29 cellular contexts compared by ENCODE assay signal in genomic region chr18:4582677-4583076, GRCh38.
"Had no signal": no experiment of that assay in that cellular context is flagged by ENCODE, and none has a peak within 500 bp of the region (broad histone marks: within the 10 kb centered on the region; RNA-seq: fewer than 3 reads in every experiment).

No MANE protein-coding gene starts in this region.

- DNase-seq: colonic mucosa; cortex of kidney; dermis blood vessel endothelial cell; dorsolateral prefrontal cortex; effector CD4-positive, alpha-beta T cell; effector CD8-positive, alpha-beta T cell; effector memory CD4-positive, alpha-beta T cell; effector memory CD8-positive, alpha-beta T cell; endodermal cell; erythroblast; esophagus squamous epithelium; foreskin fibroblast; foreskin keratinocyte; foreskin melanocyte; gastrocnemius medialis; glutamatergic neuron; head of caudate nucleus; heart left ventricle; heart right ventricle had no signal

- H3K4me1 Mint-ChIP-seq: endodermal cell had no signal

- H3K4me3 ChIP-seq: colonic mucosa, coronary artery, dorsolateral prefrontal cortex, esophagus muscularis mucosa, esophagus squamous epithelium, gastrocnemius medialis, gastroesophageal sphincter, heart left ventricle, heart right ventricle had no signal

- H3K4me3 Mint-ChIP-seq: dendritic cell treated with granulocyte-macrophage colony-stimulating factor and Interleukin-4, amounts not matched to agents 40 ng/mL and 50 ng/mL, for 4 days; effector memory CD8-positive, alpha-beta T cell; endodermal cell had no signal

- H3K27ac ChIP-seq: colonic mucosa, coronary artery, dorsolateral prefrontal cortex, epithelial cell of prostate, esophagus muscularis mucosa, esophagus squamous epithelium, foreskin keratinocyte, gastrocnemius medialis, gastroesophageal sphincter, heart left ventricle, heart right ventricle had no signal

- FAIRE-seq: colon, endometrium, endothelial cell of umbilical vein, frontal cortex had no signal

- H3K36me3 ChIP-seq: colonic mucosa, esophagus muscularis mucosa, esophagus squamous epithelium, gastrocnemius medialis, gastroesophageal sphincter, heart left ventricle, heart right ventricle had no signal

- H3K27me3 Mint-ChIP-seq: dendritic cell treated with granulocyte-macrophage colony-stimulating factor and Interleukin-4, amounts not matched to agents 40 ng/mL and 50 ng/mL, for 4 days; effector memory CD8-positive, alpha-beta T cell had no signal

- H3K4me1 ChIP-seq: colonic mucosa, esophagus muscularis mucosa, esophagus squamous epithelium, foreskin keratinocyte, gastrocnemius medialis, gastroesophageal sphincter, heart left ventricle, heart right ventricle had no signal

- H3K27ac Mint-ChIP-seq: dendritic cell treated with granulocyte-macrophage colony-stimulating factor and Interleukin-4, amounts not matched to agents 40 ng/mL and 50 ng/mL, for 4 days; effector memory CD8-positive, alpha-beta T cell; endodermal cell had no signal

- H3K27me3 ChIP-seq: colonic mucosa, dorsolateral prefrontal cortex, esophagus muscularis mucosa, esophagus squamous epithelium, foreskin keratinocyte, gastrocnemius medialis, gastroesophageal sphincter, heart left ventricle, heart right ventricle had no signal

- H3K9me3 Mint-ChIP-seq: endodermal cell had no signal

- ATAC-seq: effector memory CD8-positive, alpha-beta T cell; esophagus mucosa; foreskin keratinocyte; gastrocnemius medialis; gastroesophageal sphincter; heart left ventricle; heart right ventricle had no signal

- H3K9me3 ChIP-seq: colonic mucosa, gastrocnemius medialis had no signal
